Comparison of ENCODE assay signal across 9 cellular contexts in the genomic region with DNA sequence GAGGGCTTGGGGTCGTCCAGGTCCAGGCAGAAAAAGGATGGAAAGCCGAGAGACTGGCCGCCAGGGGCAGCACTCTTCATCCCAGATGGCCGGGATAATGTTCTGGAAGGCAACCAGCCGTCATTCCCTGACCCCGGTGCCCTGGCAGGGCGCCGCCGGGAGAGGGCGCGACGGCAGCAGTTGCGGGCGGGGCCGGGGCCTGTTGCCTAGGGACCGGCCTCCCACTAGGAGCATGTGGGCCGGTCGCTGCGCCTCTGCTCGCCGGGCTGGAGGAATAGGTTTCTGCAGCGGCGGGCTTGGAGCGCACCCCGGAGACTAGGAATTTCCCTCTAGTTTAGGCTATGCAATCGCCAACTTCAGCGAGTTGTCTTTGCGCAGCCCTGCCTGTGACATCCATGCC.
DNase-seq lines count a peak whose midpoint lies in the region; ATAC-seq and FAIRE-seq lines count a peak whose summit lies in the region.
"Had no signal": no experiment of that assay in that cellular context is flagged by ENCODE, and none has a peak within 500 bp of the region (broad histone marks: within the 10 kb centered on the region; RNA-seq: fewer than 3 reads in every experiment).

No MANE protein-coding gene starts in this region.

- H3K27ac Mint-ChIP-seq in stimulated activated naive B cell treated with anti-CD40 and anti-IgM and Interleukin-4, amounts not matched to agents 10 μg/mL and 1 μg/mL and 100 μg/mL, for 72 hours: no peak overlapping the region
- H3K27ac Mint-ChIP-seq: activated naive CD4-positive, alpha-beta T cell treated with anti-CD3 and anti-CD28 coated beads, Interleukin-2, amount 10 ng/mL, durations not matched to agents 7 days and 5 days had no signal

- DNase-seq in DMS53 (lab: John Stamatoyannopoulos, UW) (peak; percentile 97), RCC 7860 (ENCODE audit: low spot score) (peak; percentile 34), head of caudate nucleus (peak; percentile 20 to 87 (median 72)), pons (ENCODE audit: low spot score) (peak; percentile 54), NAMALWA (ENCODE audit: low spot score) (no peak), germinal center (ENCODE audit: low spot score) (no peak)
- DNase-seq in effector CD4-positive, alpha-beta T cell: no peak
- no peak for DNase-seq in stimulated activated naive B cell treated with anti-CD40 and anti-IgM and Interleukin-4, amounts not matched to agents 10 μg/mL and 1 μg/mL and 100 μg/mL, for 72 hours
- DNase-seq: activated naive CD4-positive, alpha-beta T cell treated with anti-CD3 and anti-CD28 coated beads, Interleukin-2, amount 10 ng/mL, durations not matched to agents 7 days and 5 days had no signal

- H3K9me3 Mint-ChIP-seq in stimulated activated naive B cell treated with anti-CD40 and anti-IgM and Interleukin-4, amounts not matched to agents 10 μg/mL and 1 μg/mL and 100 μg/mL, for 72 hours: no peaks in the 10 kb centered on the region
- H3K9me3 Mint-ChIP-seq: activated naive CD4-positive, alpha-beta T cell treated with anti-CD3 and anti-CD28 coated beads, Interleukin-2, amount 10 ng/mL, durations not matched to agents 7 days and 5 days had no signal

- no peak for ATAC-seq in stimulated activated naive B cell treated with anti-CD40 and anti-IgM and Interleukin-4, amounts not matched to agents 10 μg/mL and 1 μg/mL and 100 μg/mL, for 72 hours (replicated peaks)

- FAIRE-seq in RCC 7860 (lab: Jason Lieb, UNC): no peak

- H3K4me3 Mint-ChIP-seq in stimulated activated naive B cell treated with anti-CD40 and anti-IgM and Interleukin-4, amounts not matched to agents 10 μg/mL and 1 μg/mL and 100 μg/mL, for 72 hours: no peak overlapping the region
- H3K4me3 Mint-ChIP-seq: activated naive CD4-positive, alpha-beta T cell treated with anti-CD3 and anti-CD28 coated beads, Interleukin-2, amount 10 ng/mL, durations not matched to agents 7 days and 5 days had no signal

- no peaks in the 10 kb centered on the region for H3K36me3 Mint-ChIP-seq in stimulated activated naive B cell treated with anti-CD40 and anti-IgM and Interleukin-4, amounts not matched to agents 10 μg/mL and 1 μg/mL and 100 μg/mL, for 72 hours
- H3K36me3 Mint-ChIP-seq: activated naive CD4-positive, alpha-beta T cell treated with anti-CD3 and anti-CD28 coated beads, Interleukin-2, amount 10 ng/mL, durations not matched to agents 7 days and 5 days had no signal

- H3K4me1 Mint-ChIP-seq in stimulated activated naive B cell treated with anti-CD40 and anti-IgM and Interleukin-4, amounts not matched to agents 10 μg/mL and 1 μg/mL and 100 μg/mL, for 72 hours: peaks cover 2 to 8% of the 10 kb centered on the region in 2 donors
- H3K4me1 Mint-ChIP-seq: activated naive CD4-positive, alpha-beta T cell treated with anti-CD3 and anti-CD28 coated beads, Interleukin-2, amount 10 ng/mL, durations not matched to agents 7 days and 5 days had no signal

- intact Hi-C loops in head of caudate nucleus (cut with DNase I): no loop called here

- H3K27me3 Mint-ChIP-seq in stimulated activated naive B cell treated with anti-CD40 and anti-IgM and Interleukin-4, amounts not matched to agents 10 μg/mL and 1 μg/mL and 100 μg/mL, for 72 hours: peaks cover 5 to 8% of the 10 kb centered on the region in 2 donors

Comparison
In these comparisons a context has a peak if more than half of its experiments do, and no peak if none do; other contexts are left out.
1. DNase-seq: peak in DMS53 (single experiment), RCC 7860 (single experiment), head of caudate nucleus (42 of 42) and pons (single experiment); none in effector CD4-positive, alpha-beta T cell (single experiment), stimulated activated naive B cell treated with anti-CD40 and anti-IgM and Interleukin-4, amounts not matched to agents 10 μg/mL and 1 μg/mL and 100 μg/mL, for 72 hours (single experiment), NAMALWA (single experiment) and germinal center (single experiment).